8 cellular contexts compared by ENCODE assay signal in the genomic region with DNA sequence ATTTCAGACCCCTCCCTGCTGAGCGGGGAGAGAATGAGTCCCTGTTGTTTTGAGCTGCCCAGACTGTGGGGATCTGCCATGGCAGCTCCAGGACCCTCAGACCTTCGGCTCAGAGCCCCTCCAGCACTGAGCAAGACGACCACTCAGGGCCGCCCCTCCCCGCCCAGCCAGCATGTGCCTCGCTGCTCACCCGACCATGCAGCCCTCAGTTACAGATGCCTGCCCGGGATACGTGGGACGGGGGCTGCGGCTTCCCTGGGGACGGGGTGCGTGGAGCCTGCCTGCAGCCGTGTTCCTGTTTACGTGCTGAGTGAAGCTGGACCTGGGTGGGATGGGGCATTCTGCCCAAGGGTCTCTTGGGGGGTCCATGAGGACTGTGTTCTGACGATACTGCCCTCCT.
DNase-seq lines count a peak whose midpoint lies in the region; ATAC-seq, FAIRE-seq and TF ChIP-seq lines count a peak whose summit lies in the region.
"Not testable (repeated sequence)": the region's sequence is repeated elsewhere in the genome, so short reads cannot be mapped to it uniquely, and the experiment has no call there.

No MANE protein-coding gene starts in this region.

- H3K4me3 ChIP-seq in BLaER1 treated with 17β-estradiol and CSF1 and Interleukin-3, amounts not matched to agents 10 nM and 100 nM = peak overlapping the region in 4 of 10 experiments; percentile 12 to 40 (median 32); a peak in 4 of 20 replicates
- peak overlapping the region; percentile 8; the same call in 1 of the 2 replicates for H3K4me3 ChIP-seq in Karpas-422 (ENCODE audit: low read length)
- H3K4me3 ChIP-seq in spleen; aorta (ENCODE audit: low read length in 2 of 2): not testable (repeated sequence)

- not testable (repeated sequence) for H3K9me3 ChIP-seq in BLaER1 treated with 17β-estradiol and CSF1 and Interleukin-3, amounts not matched to agents 10 nM and 100 nM (replicated peaks in 1 of 11); Karpas-422 (ENCODE audit: low read length); spleen; aorta (ENCODE audit: control insufficient read depth, low read length)

- not testable (repeated sequence) for DNase-seq in GM12891 (ENCODE audit: insufficient read length, low spot score)
- peak; percentile 52 for DNase-seq in Karpas-422
- peak; percentile 48 for DNase-seq in SK-N-DZ (ENCODE audit: low spot score)
- DNase-seq in cardiac septum (ENCODE audit: low spot score) = peak; percentile 76
- peak; percentile 1 for DNase-seq in medulla oblongata (ENCODE audit: extremely low spot score)
- DNase-seq in spleen = peak; percentile 72
- peak in 1 of 2 donors; percentile 70 for DNase-seq in aorta

- 0 out of 2 replicates have a peak overlapping the region, but pooled peaks have one; percentile 25 for H2AFZ ChIP-seq in Karpas-422 (ENCODE audit: low read length)

- peaks cover 0 to 29% (median 0%) of the 10 kb centered on the region in 11 experiments; a peak in 7 of 22 replicates for H3K27me3 ChIP-seq in BLaER1 treated with 17β-estradiol and CSF1 and Interleukin-3, amounts not matched to agents 10 nM and 100 nM
- H3K27me3 ChIP-seq in Karpas-422 (ENCODE audit: low read length); spleen (replicated peaks in 1 of 7); aorta (ENCODE audit: control insufficient read depth in 1 of 2, insufficient read depth in 2 of 2, low read length in 1 of 2): not testable (repeated sequence)

- 63 to 83% (median 72%) methylated on average over 6 to 15 of the region's 16 CpGs for WGBS in spleen, 5 donors
- WGBS in aorta, 2 donors = 85 to 87% methylated on average over 15 to 16 of the region's 16 CpGs

- peak overlapping the region in 7 of 11 experiments; percentile 16 to 77 (median 71); a peak in 12 of 22 replicates for H3K27ac ChIP-seq in BLaER1 treated with 17β-estradiol and CSF1 and Interleukin-3, amounts not matched to agents 10 nM and 100 nM
- H3K27ac ChIP-seq in Karpas-422 (ENCODE audit: low read length); spleen; aorta (ENCODE audit: low read depth in 1 of 2, low read length in 2 of 2): not testable (repeated sequence)

- not testable (repeated sequence) for H4K20me1 ChIP-seq in BLaER1 treated with 17β-estradiol and CSF1 and Interleukin-3, amounts not matched to agents 10 nM and 100 nM; Karpas-422 (ENCODE audit: insufficient read depth, low read depth, low read length)

- ATAC-seq in aorta (ENCODE audit: low FRiP score) = peak; percentile 41

- H3K9ac ChIP-seq in BLaER1 treated with 17β-estradiol and CSF1 and Interleukin-3, amounts not matched to agents 10 nM and 100 nM = peak overlapping the region in 8 of 11 experiments; percentile 0 to 73 (median 54); a peak in 11 of 22 replicates
- peak overlapping the region; percentile 3; the same call in 1 of the 2 replicates for H3K9ac ChIP-seq in Karpas-422 (ENCODE audit: low read length)

- H3K4me1 ChIP-seq in BLaER1 treated with 17β-estradiol and CSF1 and Interleukin-3, amounts not matched to agents 10 nM and 100 nM = peaks cover 0 to 72% (median 53%) of the 10 kb centered on the region in 10 experiments; a peak in 17 of 20 replicates
- H3K4me1 ChIP-seq in Karpas-422 (ENCODE audit: low read length); spleen; aorta (ENCODE audit: control insufficient read depth in 1 of 2, insufficient read depth in 2 of 2, low read length in 2 of 2): not testable (repeated sequence)

- not testable (repeated sequence) for H3K79me2 ChIP-seq in Karpas-422 (ENCODE audit: low read length)

- peak; percentile 23 for FAIRE-seq in GM12891 (lab: Jason Lieb, UNC)

- H3K9me2 ChIP-seq in Karpas-422 (replicated peaks; ENCODE audit: insufficient read depth, low read length) = not testable (repeated sequence)

- not testable (repeated sequence) for TF ChIP-seq CTCF in spleen (IDR thresholded peaks at IDR 0.05 in 8 of 11, conservative IDR thresholded peaks at IDR 0.05 in 3 of 11)

- not testable (repeated sequence) for H3K36me3 ChIP-seq in BLaER1 treated with 17β-estradiol and CSF1 and Interleukin-3, amounts not matched to agents 10 nM and 100 nM; Karpas-422 (ENCODE audit: insufficient read depth, low read length); spleen; aorta (ENCODE audit: control insufficient read depth in 1 of 2, insufficient read depth in 2 of 2, low read length in 1 of 2)

- not testable (repeated sequence) for TF ChIP-seq POLR2A in GM12891 (IDR thresholded peaks at IDR 0.05; ENCODE audit: low read depth, low read length); spleen (IDR thresholded peaks at IDR 0.05)

- intact Hi-C loops in cardiac septum (cut with DNase I); spleen (cut with DNase I; ENCODE audit: low total_unique reads); aorta (cut with DNase I): not testable (repeated sequence)

- peak overlapping the region in 10 of 11 experiments; percentile 37 to 94 (median 80); a peak in 18 of 22 replicates for H3K4me2 ChIP-seq in BLaER1 treated with 17β-estradiol and CSF1 and Interleukin-3, amounts not matched to agents 10 nM and 100 nM
- peak overlapping the region; percentile 47 for H3K4me2 ChIP-seq in Karpas-422 (ENCODE audit: low read depth, low read length, poor library complexity, severe bottlenecking)
